Comparison of ENCODE assay signal across 2 cellular contexts in genomic region chr3:132978946-132979345, GRCh38. TPM values are rescaled to one million over a fixed set of nuclear protein-coding genes. Genes with fewer than 3 reads are reported as not detected.
"Had no signal": no experiment of that assay in that cellular context is flagged by ENCODE, and none has a peak within 500 bp of the region (broad histone marks: within the 10 kb centered on the region; RNA-seq: fewer than 3 reads in every experiment).

No MANE protein-coding gene starts in this region.

RNA-seq across cellular contexts. Expression of gene TMEM108, which starts 59.2 kb away (rescaled TPM):
- total RNA-seq: left lobe of liver, liver had no signal
